1 cellular context compared by ENCODE assay signal in genomic region chr19:17555480-17555928, GRCh38.
TF ChIP-seq lines count a peak whose summit lies in the region.

TSS of gene COLGALT1 (plus strand) at chr19:17555649. CDS start at chr19:17555714, 65 bp downstream.

TF ChIP-seq in H1, 55 proteins besides CTCF, POLR2A, EP300 and RAD21:
- TF ChIP-seq EGR1 (IDR thresholded peaks at IDR 0.05; ENCODE audit: borderline replicate concordance, low read depth, low read length): peak; percentile 89; the same call in 1 of the 2 replicates
- no peak for TF ChIP-seq ATF3 (IDR thresholded peaks at IDR 0.05; ENCODE audit: insufficient read depth, low read depth, low read length)
- TF ChIP-seq TCF12 (IDR thresholded peaks at IDR 0.05; ENCODE audit: low read depth, low read length): 0 out of 2 replicates have a peak, but pooled peaks have one; percentile 1
- TF ChIP-seq JUND (IDR thresholded peaks at IDR 0.05; ENCODE audit: low read length): peak; percentile 90
- peak; percentile 68; the same call in 1 of the 2 replicates for TF ChIP-seq ATF2 (IDR thresholded peaks at IDR 0.05; ENCODE audit: low read length)
- peak; percentile 21 for TF ChIP-seq TAF7 (optimal IDR thresholded peaks at IDR 0.05; ENCODE audit: borderline replicate concordance, low read depth, low read length)
- TF ChIP-seq CREB1 (IDR thresholded peaks at IDR 0.05): peak; percentile 89
- TF ChIP-seq SIN3A (conservative IDR thresholded peaks at IDR 0.05 in 1 of 2, IDR thresholded peaks at IDR 0.05 in 1 of 2; ENCODE audit: low read depth in 1 of 2, low read length in 2 of 2): no peak
- TF ChIP-seq RBBP5 (IDR thresholded peaks at IDR 0.05; ENCODE audit: borderline replicate concordance, low read depth, low read length): 0 out of 2 replicates have a peak, but pooled peaks have one; percentile 29
- no peak for TF ChIP-seq MAFK (IDR thresholded peaks at IDR 0.05; ENCODE audit: low read depth, low read length)
- no peak for TF ChIP-seq CHD1 (IDR thresholded peaks at IDR 0.05; ENCODE audit: low read depth, low read length)
- TF ChIP-seq BRCA1 (IDR thresholded peaks at IDR 0.05; ENCODE audit: low read depth, low read length): no peak
- peak; percentile 76; the same call in 1 of the 2 replicates for TF ChIP-seq MAX (IDR thresholded peaks at IDR 0.05)
- peak; percentile 81 for TF ChIP-seq KDM4A (IDR thresholded peaks at IDR 0.05; ENCODE audit: low read depth, low read length, severe bottlenecking)
TF ChIP-seq in H1: peak in this region for 9.
